Comparison of ENCODE assay signal across 14 cellular contexts in genomic region chr19:45616709-45617027, GRCh38. TPM values are rescaled to one million over a fixed set of nuclear protein-coding genes. Genes with fewer than 3 reads are reported as not detected.
DNase-seq lines count a peak whose midpoint lies in the region; ATAC-seq, FAIRE-seq and TF ChIP-seq lines count a peak whose summit lies in the region.
"Had no signal": no experiment of that assay in that cellular context is flagged by ENCODE, and none has a peak within 500 bp of the region (broad histone marks: within the 10 kb centered on the region; RNA-seq: fewer than 3 reads in every experiment).

No MANE protein-coding gene starts in this region.

- H3K9me3 ChIP-seq in NT2/D1 (ENCODE audit: insufficient read depth, low read length) (no peaks in the 10 kb centered on the region), endothelial cell of umbilical vein (replicated peaks; ENCODE audit: control insufficient read depth, insufficient read depth, low read length) (no peaks in the 10 kb centered on the region)

- H3K4me3 Mint-ChIP-seq in nephron progenitor cell, result peak overlapping the region; percentile 86
- H3K4me3 Mint-ChIP-seq: activated CD4-positive, alpha-beta memory T cell treated with anti-CD3 and anti-CD28 coated beads, Interleukin-2, amount 10 ng/mL, durations not matched to agents 7 days and 5 days; CD8-positive, alpha-beta T cell; central memory CD8-positive, alpha-beta T cell; naive B cell had no signal

- no peaks in the 10 kb centered on the region for H3K9me3 Mint-ChIP-seq in nephron progenitor cell
- H3K9me3 Mint-ChIP-seq: activated CD4-positive, alpha-beta memory T cell treated with anti-CD3 and anti-CD28 coated beads, Interleukin-2, amount 10 ng/mL, durations not matched to agents 7 days and 5 days; CD8-positive, alpha-beta T cell; central memory CD8-positive, alpha-beta T cell; naive B cell had no signal

- H3K27ac Mint-ChIP-seq in nephron progenitor cell, result peak overlapping the region; percentile 77
- H3K27ac Mint-ChIP-seq: CD8-positive, alpha-beta T cell; naive B cell had no signal

- H4K20me1 ChIP-seq in endothelial cell of umbilical vein (replicated peaks; ENCODE audit: control insufficient read depth, extremely low read depth, insufficient read depth, low read length), result no peaks in the 10 kb centered on the region

- H3K27me3 Mint-ChIP-seq in nephron progenitor cell (ENCODE audit: low read depth, poor library complexity), result peaks cover 12% of the 10 kb centered on the region
- H3K27me3 Mint-ChIP-seq: activated CD4-positive, alpha-beta memory T cell treated with anti-CD3 and anti-CD28 coated beads, Interleukin-2, amount 10 ng/mL, durations not matched to agents 7 days and 5 days; central memory CD8-positive, alpha-beta T cell; naive B cell had no signal

- H3K4me3 ChIP-seq in NT2/D1 (ENCODE audit: insufficient read length, low read depth) (peak overlapping the region; percentile 78), endothelial cell of umbilical vein (replicated peaks in 1 of 3; ENCODE audit: insufficient read depth in 1 of 3, low read depth in 1 of 3, low read length in 3 of 3) (no peak overlapping the region)

- H3K27ac ChIP-seq in C4-2B (peak overlapping the region; percentile 56), endothelial cell of umbilical vein (ENCODE audit: insufficient read depth, low read depth, low read length) (peak overlapping the region; percentile 10)

- H3K36me3 ChIP-seq in NT2/D1 (ENCODE audit: insufficient read depth, insufficient read length, low read length), result peaks cover 47% of the 10 kb centered on the region
- peaks cover 0 to 11% of the 10 kb centered on the region in 2 experiments for H3K36me3 ChIP-seq in endothelial cell of umbilical vein (ENCODE audit: control insufficient read depth in 2 of 2, extremely low read depth in 1 of 2, insufficient read depth in 2 of 2, low read length in 2 of 2)

- H3K4me1 Mint-ChIP-seq in nephron progenitor cell, result peaks cover 39% of the 10 kb centered on the region

- no peak for FAIRE-seq in endothelial cell of umbilical vein (lab: Jason Lieb, UNC)
- FAIRE-seq: keratinocyte had no signal

- intact Hi-C loops in endothelial cell of umbilical vein (cut with micrococcal nuclease), result loop anchor here (1.0 kb wide), 1 partner anchor 32 kb away; the partner anchor contains the start of gene OPA3

- H3K36me3 Mint-ChIP-seq in nephron progenitor cell (ENCODE audit: low read depth), result peaks cover 23% of the 10 kb centered on the region

- peak overlapping the region; percentile 18 for H2AFZ ChIP-seq in endothelial cell of umbilical vein (ENCODE audit: low read depth, low read length)

- TF ChIP-seq POLR2A in endothelial cell of umbilical vein (IDR thresholded peaks at IDR 0.05; ENCODE audit: low read depth, low read length), result no peak

- CTCF ChIA-PET in endothelial cell of umbilical vein (lab: Charles Lee), result interaction anchor here (0.7 to 5.3 kb wide), 4 partner anchors 14 to 58 kb away, joined by 4 to 91 read pairs (median 10); partner anchors contain the start of gene EML2

- no peaks in the 10 kb centered on the region for H3K27me3 ChIP-seq in NT2/D1 (ENCODE audit: insufficient read depth, insufficient read length)
- no peaks in the 10 kb centered on the region for H3K27me3 ChIP-seq in endothelial cell of umbilical vein (ENCODE audit: control insufficient read depth in 2 of 2, insufficient read depth in 2 of 2, low read length in 2 of 2)

- no peaks in the 10 kb centered on the region for H3K79me2 ChIP-seq in endothelial cell of umbilical vein (ENCODE audit: control insufficient read depth, insufficient read depth, low read length)

- BruUV-seq in endothelial cell of umbilical vein (replicated peaks; lab: Mats Ljungman, UMichigan), result no TSS peak

- H3K9me1 ChIP-seq in endothelial cell of umbilical vein (replicated peaks; ENCODE audit: control insufficient read depth, extremely low read depth, insufficient read depth, low read length), result no peaks in the 10 kb centered on the region

- no peak for DNase-seq in NT2/D1 (ENCODE audit: low read depth, low spot score)
- no peak for DNase-seq in endothelial cell of umbilical vein (ENCODE audit: low read depth, low spot score)
- DNase-seq in nephron progenitor cell, result no peak
- no peak for DNase-seq in inferior parietal cortex (ENCODE audit: extremely low spot score)
- DNase-seq in MV-4-11 (lab: John Stamatoyannopoulos, UW), result no peak
- no peak for DNase-seq in NOMO-1 treated with DMSO at 0.1 percent for 48 hours (lab: John Stamatoyannopoulos, UW; ENCODE audit: unreplicated experiment)
- DNase-seq: DMS79 treated with DMSO at 0.1 percent for 48 hours had no signal

- no peak for ATAC-seq in GM18519 (IDR thresholded peaks at IDR 0.05; ENCODE audit: low FRiP score, unreplicated experiment)

- H3K4me1 ChIP-seq in NT2/D1 (ENCODE audit: insufficient read depth, insufficient read length), result peaks cover 9% of the 10 kb centered on the region
- peaks cover 17% of the 10 kb centered on the region for H3K4me1 ChIP-seq in endothelial cell of umbilical vein (ENCODE audit: control insufficient read depth, extremely low read depth, insufficient read depth, low read length)

- H3K4me2 ChIP-seq in endothelial cell of umbilical vein (ENCODE audit: insufficient read depth, low read length), result peak overlapping the region; percentile 45

- TF ChIP-seq CTCF in C4-2B (conservative IDR thresholded peaks at IDR 0.05) (no peak), endothelial cell of umbilical vein (IDR thresholded peaks at IDR 0.05; ENCODE audit: extremely low read depth in 1 of 2, insufficient read depth in 1 of 2, low read depth in 1 of 2, low read length in 2 of 2) (no peak), nephron progenitor cell (IDR thresholded peaks at IDR 0.05) (no peak)

- peak overlapping the region; percentile 82 for H3K9ac ChIP-seq in NT2/D1 (ENCODE audit: insufficient read length, low read depth)
- peak overlapping the region; percentile 40 for H3K9ac ChIP-seq in endothelial cell of umbilical vein (replicated peaks; ENCODE audit: extremely low read depth, insufficient read depth, low read length)

- POLR2A ChIA-PET in endothelial cell of umbilical vein (lab: Charles Lee), result interaction anchor here (1.6 to 1.8 kb wide), 2 partner anchors 14 to 33 kb away, joined by 4 to 6 read pairs; no protein-coding TSS in a partner anchor

- dilution Hi-C loops in endothelial cell of umbilical vein (cut with MboI; ENCODE audit: extremely low pct_ligation_motif_present, low sequenced_read_pairs), result no loop called here

TF ChIP-seq in endothelial cell of umbilical vein, 7 proteins besides CTCF, POLR2A, EP300 and RAD21 (continues in another document):
- TF ChIP-seq FOS (IDR thresholded peaks at IDR 0.05; ENCODE audit: borderline replicate concordance, insufficient read depth, low read length), result no peak
- no peak for TF ChIP-seq POLR2AphosphoS5 (IDR thresholded peaks at IDR 0.05; ENCODE audit: insufficient read depth, low read depth, low read length)
- no peak for TF ChIP-seq EZH2 (IDR thresholded peaks at IDR 0.05; ENCODE audit: borderline replicate concordance, low read depth, low read length, severe bottlenecking)
- no peak for TF ChIP-seq MAX (IDR thresholded peaks at IDR 0.05; ENCODE audit: insufficient read depth, insufficient read length)
- TF ChIP-seq MYC (IDR thresholded peaks at IDR 0.05; ENCODE audit: low read depth, low read length), result no peak
- TF ChIP-seq GATA2 (IDR thresholded peaks at IDR 0.05; ENCODE audit: insufficient read depth, insufficient read length, low read depth, low read length), result no peak

RNA-seq across cellular contexts. Expression of gene GPR4, which starts 14.7 kb away (rescaled TPM):
- 26.7 and 30.3 TPM in 2 replicates for total RNA-seq in endothelial cell of umbilical vein
- 13.4 and 17.9 TPM in 2 replicates for polyA plus RNA-seq in endothelial cell of umbilical vein
- polyA plus RNA-seq in endothelial cell of umbilical vein (2011; cell fraction: cytosol; rRNA removed), result 9.8 and 13.2 TPM in 2 replicates
- polyA plus RNA-seq in endothelial cell of umbilical vein (2011; cell fraction: nucleus; rRNA removed), result 6.1 and 14.3 TPM in 2 replicates
- 13.1 and 37.5 TPM in 2 replicates for polyA plus RNA-seq in endothelial cell of umbilical vein (2012)
- polyA minus RNA-seq in endothelial cell of umbilical vein, result 5.6 and 6.7 TPM in 2 replicates
- polyA minus RNA-seq in endothelial cell of umbilical vein (2011; cell fraction: cytosol; rRNA and poly(A)+ RNA removed), result not detected
- 3.5 and 6.2 TPM in 2 replicates for polyA minus RNA-seq in endothelial cell of umbilical vein (2011; cell fraction: nucleus; rRNA and poly(A)+ RNA removed)
- total RNA-seq: activated CD4-positive, alpha-beta memory T cell treated with anti-CD3 and anti-CD28 coated beads, Interleukin-2, amount 10 ng/mL, durations not matched to agents 7 days and 5 days; CD8-positive, alpha-beta T cell had no signal
- polyA plus RNA-seq: keratinocyte had no signal

RNA-seq across cellular contexts. Expression of gene EML2, which starts 22.5 kb away (rescaled TPM):
- 27.4 and 28.9 TPM in 2 replicates for total RNA-seq in endothelial cell of umbilical vein
- polyA plus RNA-seq in endothelial cell of umbilical vein, result 23.3 and 23.8 TPM in 2 replicates
- polyA plus RNA-seq in endothelial cell of umbilical vein (2011; cell fraction: cytosol; rRNA removed), result 13.7 and 15.6 TPM in 2 replicates
- 88.8 and 100 TPM in 2 replicates for polyA plus RNA-seq in endothelial cell of umbilical vein (2011; cell fraction: nucleus; rRNA removed)
- 17.1 and 22.3 TPM in 2 replicates for polyA plus RNA-seq in endothelial cell of umbilical vein (2012)
- 22.2 and 38.8 TPM in 2 replicates for polyA minus RNA-seq in endothelial cell of umbilical vein
- polyA minus RNA-seq in endothelial cell of umbilical vein (2011; cell fraction: cytosol; rRNA and poly(A)+ RNA removed), result 28.3 TPM
- polyA minus RNA-seq in endothelial cell of umbilical vein (2011; cell fraction: nucleus; rRNA and poly(A)+ RNA removed), result 18.9 and 24.5 TPM in 2 replicates

RNA-seq across cellular contexts. Expression of gene OPA3, which starts 32.1 kb away (rescaled TPM):
- 13.8 and 15.4 TPM in 2 replicates for total RNA-seq in endothelial cell of umbilical vein
- polyA plus RNA-seq in endothelial cell of umbilical vein, result 16.0 and 17.1 TPM in 2 replicates
- 14.5 and 14.6 TPM in 2 replicates for polyA plus RNA-seq in endothelial cell of umbilical vein (2011; cell fraction: cytosol; rRNA removed)
- 8.3 and 8.4 TPM in 2 replicates for polyA plus RNA-seq in endothelial cell of umbilical vein (2011; cell fraction: nucleus; rRNA removed)
- 7.5 and 9.7 TPM in 2 replicates for polyA plus RNA-seq in endothelial cell of umbilical vein (2012)
- polyA minus RNA-seq in endothelial cell of umbilical vein, result 15.8 and 23.6 TPM in 2 replicates
- 3.9 TPM for polyA minus RNA-seq in endothelial cell of umbilical vein (2011; cell fraction: cytosol; rRNA and poly(A)+ RNA removed)
- 6.0 and 8.0 TPM in 2 replicates for polyA minus RNA-seq in endothelial cell of umbilical vein (2011; cell fraction: nucleus; rRNA and poly(A)+ RNA removed)

RNA-seq across cellular contexts. Expression of gene GIPR, which starts 51.4 kb away (rescaled TPM):
- not detected in 2 replicates for total RNA-seq in endothelial cell of umbilical vein
- not detected in 2 replicates for polyA plus RNA-seq in endothelial cell of umbilical vein
- not detected in 2 replicates for polyA plus RNA-seq in endothelial cell of umbilical vein (2011; cell fraction: cytosol; rRNA removed)
- polyA plus RNA-seq in endothelial cell of umbilical vein (2011; cell fraction: nucleus; rRNA removed), result 0.04 and 0.07 TPM in 2 replicates
- not detected in 2 replicates for polyA plus RNA-seq in endothelial cell of umbilical vein (2012)
- polyA minus RNA-seq in endothelial cell of umbilical vein, result 0.12 and 1.9 TPM in 2 replicates
- polyA minus RNA-seq in endothelial cell of umbilical vein (2011; cell fraction: cytosol; rRNA and poly(A)+ RNA removed), result not detected
- polyA minus RNA-seq in endothelial cell of umbilical vein (2011; cell fraction: nucleus; rRNA and poly(A)+ RNA removed), result 0.19 TPM in 1 of 2 replicates, not detected in the other
